ENCODE assay signal across 19 cellular contexts in genomic region chr12:21987786-21988185, GRCh38. TPM values are rescaled to one million over a fixed set of nuclear protein-coding genes. Genes with fewer than 3 reads are reported as not detected.
DNase-seq lines count a peak whose midpoint lies in the region; FAIRE-seq and TF ChIP-seq lines count a peak whose summit lies in the region.
"Had no signal": no experiment of that assay in that cellular context is flagged by ENCODE, and none has a peak within 500 bp of the region (broad histone marks: within the 10 kb centered on the region; RNA-seq: fewer than 3 reads in every experiment).

No MANE protein-coding gene starts in this region.

- no peak overlapping the region for H4K91ac ChIP-seq in H1 (replicated peaks; ENCODE audit: insufficient read length, low read length)

- no peak for FAIRE-seq in H1 (lab: Jason Lieb, UNC)
- FAIRE-seq: A549, HTR-8/SVneo had no signal

- DNase-seq in Caki2 (ENCODE audit: low read depth) (peak; percentile 6), H1 (ENCODE audit: low read depth in 1 of 2, low spot score in 2 of 2) (no peak), mesendoderm (peak; percentile 57), osteoblast (ENCODE audit: insufficient read length, low spot score, missing footprints) (no peak), DMS79 (lab: John Stamatoyannopoulos, UW) (no peak), NCI-H524 (lab: John Stamatoyannopoulos, UW) (no peak), KG1 (lab: John Stamatoyannopoulos, UW) (no peak)
- DNase-seq: AML-193; Caco-2; CD4-positive, alpha-beta T cell; DMS153; DMS79 treated with DMSO at 0.1 percent for 48 hours; GF-D8; IMR-90 had no signal

- H2BK20ac ChIP-seq in H1 (ENCODE audit: low read length), result no peak overlapping the region; the same call in 1 of the 2 replicates

- H3K9ac ChIP-seq in H1 (replicated peaks in 1 of 4; ENCODE audit: extremely low read depth in 1 of 4, low read depth in 3 of 4, low read length in 3 of 4), result no peak overlapping the region
- H3K9ac ChIP-seq in mesendoderm (ENCODE audit: low read length), result no peak overlapping the region

- no peak overlapping the region for H2BK12ac ChIP-seq in H1 (ENCODE audit: low read depth, low read length)

- TF ChIP-seq POLR2A in H1 (IDR thresholded peaks at IDR 0.05; ENCODE audit: control extremely low read depth in 1 of 2, low read depth in 2 of 2, low read length in 2 of 2), result no peak

- no peak overlapping the region for H4K8ac ChIP-seq in H1 (ENCODE audit: extremely low read depth, insufficient read depth, low read length)
- H4K8ac ChIP-seq in mesendoderm (ENCODE audit: low read depth, low read length), result no peak overlapping the region

- H3K18ac ChIP-seq in H1 (ENCODE audit: extremely low read depth, low read length), result no peak overlapping the region
- no peak overlapping the region for H3K18ac ChIP-seq in mesendoderm (ENCODE audit: low read length)

- H3K79me2 ChIP-seq in H1 (ENCODE audit: control insufficient read depth in 1 of 2, insufficient read depth in 2 of 2, low read length in 2 of 2) (no peaks in the 10 kb centered on the region), mesendoderm (ENCODE audit: control insufficient read depth, insufficient read depth, low read length) (no peaks in the 10 kb centered on the region), osteoblast (ENCODE audit: insufficient read depth, low read length) (no peaks in the 10 kb centered on the region)

- H2AFZ ChIP-seq in H1 (ENCODE audit: low read length) (peak overlapping the region; percentile 59; the same call in 1 of the 2 replicates), osteoblast (ENCODE audit: low read length) (peak overlapping the region; percentile 10)

- H3K56ac ChIP-seq in H1 (replicated peaks; ENCODE audit: insufficient read length, low read depth, low read length), result no peak overlapping the region
- H3K56ac ChIP-seq in mesendoderm (ENCODE audit: low read length), result no peak overlapping the region

- H4K5ac ChIP-seq in H1 (ENCODE audit: insufficient read length, low read depth, low read length) (no peak overlapping the region), mesendoderm (ENCODE audit: low read length) (no peak overlapping the region)

- H3K4ac ChIP-seq in H1 (replicated peaks; ENCODE audit: insufficient read length, low read depth, low read length) (no peak overlapping the region), mesendoderm (ENCODE audit: low read depth, low read length) (no peak overlapping the region)

- H4K20me1 ChIP-seq in H1 (replicated peaks in 1 of 2; ENCODE audit: control insufficient read depth in 1 of 2, insufficient read depth in 2 of 2, low read length in 2 of 2) (no peaks in the 10 kb centered on the region), osteoblast (ENCODE audit: insufficient read depth, low read length) (no peaks in the 10 kb centered on the region)

- H3K9me3 ChIP-seq in H1 (ENCODE audit: insufficient read depth in 2 of 2, low read depth in 1 of 2, low read length in 1 of 2) (no peaks in the 10 kb centered on the region), osteoblast (ENCODE audit: low read depth, low read length) (no peaks in the 10 kb centered on the region)
- H3K9me3 ChIP-seq: A549, Caco-2, HAP-1 had no signal

- H2BK5ac ChIP-seq in H1 (ENCODE audit: low read depth, low read length), result no peak overlapping the region
- no peak overlapping the region for H2BK5ac ChIP-seq in mesendoderm (ENCODE audit: low read length)

- WGBS in H1 (ENCODE audit: extremely low coverage in 1 of 2, insufficient coverage in 1 of 2, insufficient read length in 1 of 2, insufficient replicate concordance in 2 of 2, low coverage in 1 of 2, low lambda C conversion rate in 2 of 2, missing lambda C conversion rate in 1 of 2), 2 experiments, result 87% methylated on average over 5 of the region's 5 CpGs; no CpG with 5 or more reads in 1 of the 2 experiments
- no CpG with 5 or more reads among the region's 5 CpGs for WGBS in mesendoderm (ENCODE audit: extremely low coverage, insufficient coverage, low lambda C conversion rate)

- H3K23me2 ChIP-seq in H1 (ENCODE audit: low read depth, low read length), result no peaks in the 10 kb centered on the region

- H2AK5ac ChIP-seq in H1 (ENCODE audit: low read depth, low read length), result no peak overlapping the region
- no peak overlapping the region for H2AK5ac ChIP-seq in mesendoderm (ENCODE audit: low read length)

- POLR2A ChIA-PET in H1 (lab: Charles Lee; ENCODE audit: partially characterized antibody), result interaction anchor here (1.3 kb wide), 1 partner anchor 330 kb away, joined by 3 read pairs; the partner anchor contains the start of gene LDHB

- no peak for TF ChIP-seq EP300 in H1 (IDR thresholded peaks at IDR 0.05; ENCODE audit: borderline replicate concordance in 1 of 2, low read depth in 2 of 2, low read length in 2 of 2)

- H3K4me3 ChIP-seq in H1 (ENCODE audit: extremely low read depth in 1 of 4, insufficient read depth in 2 of 4, low read depth in 3 of 4, low read length in 4 of 4) (no peak overlapping the region), mesendoderm (ENCODE audit: low read length) (no peak overlapping the region), osteoblast (ENCODE audit: insufficient read depth, low read length) (no peak overlapping the region)
- H3K4me3 ChIP-seq: A549, HAP-1 had no signal

- peaks cover 0 to 3% (median 2%) of the 10 kb centered on the region in 4 experiments; a peak in 1 of 7 replicates for H3K4me1 ChIP-seq in H1 (replicated peaks in 1 of 4; ENCODE audit: control insufficient read depth in 3 of 4, insufficient read depth in 4 of 4, low read length in 3 of 4)
- H3K4me1 ChIP-seq in mesendoderm (ENCODE audit: control insufficient read depth, low read depth, low read length), result no peaks in the 10 kb centered on the region
- H3K4me1 ChIP-seq in osteoblast (ENCODE audit: insufficient read depth, low read length), result no peaks in the 10 kb centered on the region
- H3K4me1 ChIP-seq: A549, HAP-1 had no signal

- H3K27me3 ChIP-seq in H1 (replicated peaks in 1 of 4; ENCODE audit: control insufficient read depth in 3 of 4, extremely low read depth in 1 of 4, insufficient read depth in 3 of 4, low read length in 3 of 4) (no peaks in the 10 kb centered on the region), mesendoderm (ENCODE audit: insufficient read depth, low read length, poor library complexity) (no peaks in the 10 kb centered on the region), osteoblast (ENCODE audit: insufficient read depth, low read length) (no peaks in the 10 kb centered on the region)

- H3K27ac ChIP-seq in H1 (ENCODE audit: low read depth, low read length) (no peak overlapping the region), mesendoderm (ENCODE audit: low read depth, low read length) (no peak overlapping the region), osteoblast (ENCODE audit: low read depth, low read length) (no peak overlapping the region)
- H3K27ac ChIP-seq: 22Rv1, A549, C4-2B had no signal

- no peak for TF ChIP-seq CTCF in H1 (IDR thresholded peaks at IDR 0.05; ENCODE audit: control extremely low read depth in 1 of 3, insufficient read depth in 1 of 3, low read depth in 1 of 3, low read length in 3 of 3)
- TF ChIP-seq CTCF in osteoblast (IDR thresholded peaks at IDR 0.05; ENCODE audit: extremely low read depth, low read depth, low read length), result no peak

- no peak overlapping the region for H3K23ac ChIP-seq in H1 (ENCODE audit: insufficient read length)
- H3K23ac ChIP-seq in mesendoderm (ENCODE audit: low read length), result no peak overlapping the region

- in situ Hi-C loops in Caki2 (cut with HindIII; ENCODE audit: low pct_unique_long_range_greater_than_20kb, low sequenced_read_pairs), result no loop called here

- H3K79me1 ChIP-seq in H1 (ENCODE audit: low read depth, low read length), result no peaks in the 10 kb centered on the region
- no peaks in the 10 kb centered on the region for H3K79me1 ChIP-seq in mesendoderm (ENCODE audit: low read length)

- TF ChIP-seq RAD21 in H1 (IDR thresholded peaks at IDR 0.05 in 1 of 2, conservative IDR thresholded peaks at IDR 0.05 in 1 of 2; ENCODE audit: low read depth in 2 of 2, low read length in 2 of 2), result no peak

- no peak overlapping the region for H2BK120ac ChIP-seq in H1 (replicated peaks; ENCODE audit: low read depth, low read length)
- no peak overlapping the region for H2BK120ac ChIP-seq in mesendoderm (ENCODE audit: low read depth, low read length)

- no peak overlapping the region for H3K14ac ChIP-seq in H1 (ENCODE audit: insufficient read length)

- H3K4me2 ChIP-seq in H1 (ENCODE audit: insufficient read depth in 1 of 2, low read depth in 2 of 2, low read length in 2 of 2) (no peak overlapping the region), mesendoderm (ENCODE audit: low read length) (no peak overlapping the region), osteoblast (ENCODE audit: insufficient read depth, low read length) (no peak overlapping the region)
- H3K4me2 ChIP-seq: A549 had no signal

- CTCF ChIA-PET in H1 (lab: Charles Lee; ENCODE audit: partially characterized antibody), result interaction anchor here (0.8 to 6.8 kb wide), 3 partner anchors 36 to 290 kb away, joined by 3 to 73 read pairs (median 4); no protein-coding TSS in a partner anchor

- H3K36me3 ChIP-seq in H1 (ENCODE audit: control insufficient read depth in 2 of 4, insufficient read depth in 4 of 4, low read length in 3 of 4) (no peaks in the 10 kb centered on the region), mesendoderm (ENCODE audit: control insufficient read depth, insufficient read depth, low read length) (no peaks in the 10 kb centered on the region), osteoblast (ENCODE audit: insufficient read depth, low read length) (no peaks in the 10 kb centered on the region)
- H3K36me3 ChIP-seq: HAP-1 had no signal

- H2BK15ac ChIP-seq in H1 (ENCODE audit: low read length) (no peak overlapping the region), mesendoderm (replicated peaks; ENCODE audit: low read depth) (no peak overlapping the region)

RNA-seq across cellular contexts. Expression of gene ABCC9, which starts 46.6 kb away (rescaled TPM):
- total RNA-seq in Caki2 (2014; rRNA removed; shearing (Covaris generic); ENCODE audit: low replicate concordance), result 0.51 TPM in 1 of 2 replicates, not detected in the other
- total RNA-seq in H1 (2021; fragmentation: NEBNext Ultra II Directional; extraction: Animal tissue kit (Norgen Biotek cat#: 25700)), result not detected in 2 replicates
- under 0.01 and 0.02 TPM in 2 replicates for polyA plus RNA-seq in H1 (2011; rRNA removed)
- not detected for polyA plus RNA-seq in H1 (2011; cell fraction: cytosol; rRNA removed)
- not detected for polyA plus RNA-seq in H1 (2011; cell fraction: nucleus; rRNA removed)
- polyA plus RNA-seq in H1 (2012, experiment 1 of 2), result 0.03 to 0.04 TPM (median 0.03 TPM) in 3 of 4 replicates, not detected in the other
- not detected for polyA plus RNA-seq in H1 (2012, experiment 2 of 2)
- polyA plus RNA-seq in H1 (2013, experiment 1 of 2), result 0.04 TPM
- polyA plus RNA-seq in H1 (2013, experiment 2 of 2), result 0.02 TPM
- 0.02 TPM in 1 of 2 replicates, not detected in the other for polyA minus RNA-seq in H1 (2011; rRNA and poly(A)+ RNA removed)
- polyA minus RNA-seq in H1 (2011; cell fraction: cytosol; rRNA and poly(A)+ RNA removed), result not detected
- 0.10 TPM for polyA minus RNA-seq in H1 (2011; cell fraction: nucleus; rRNA and poly(A)+ RNA removed)
- polyA plus RNA-seq in mesendoderm (2013, experiment 1 of 2), result 0.20 TPM
- 0.14 TPM for polyA plus RNA-seq in mesendoderm (2013, experiment 2 of 2)
- 14.5 and 28.3 TPM in 2 replicates for total RNA-seq in osteoblast
- total RNA-seq: CD4-positive, alpha-beta T cell had no signal

RNA-seq across cellular contexts. Expression of gene CMAS, which starts 58.2 kb away (rescaled TPM):
- total RNA-seq in Caki2 (2014; rRNA removed; shearing (Covaris generic); ENCODE audit: low replicate concordance), result 26.0 and 28.1 TPM in 2 replicates
- 53.2 and 59.8 TPM in 2 replicates for total RNA-seq in H1 (2021; fragmentation: NEBNext Ultra II Directional; extraction: Animal tissue kit (Norgen Biotek cat#: 25700))
- polyA plus RNA-seq in H1 (2011; rRNA removed), result 8.2 and 13.2 TPM in 2 replicates
- polyA plus RNA-seq in H1 (2011; cell fraction: cytosol; rRNA removed), result 26.5 TPM
- 5.0 TPM for polyA plus RNA-seq in H1 (2011; cell fraction: nucleus; rRNA removed)
- 32.6 to 48.3 TPM (median 34.7 TPM) in 4 replicates for polyA plus RNA-seq in H1 (2012, experiment 1 of 2)
- polyA plus RNA-seq in H1 (2012, experiment 2 of 2), result 11.1 TPM
- 47.6 TPM for polyA plus RNA-seq in H1 (2013, experiment 1 of 2)
- 51.7 TPM for polyA plus RNA-seq in H1 (2013, experiment 2 of 2)
- 6.0 and 10.9 TPM in 2 replicates for polyA minus RNA-seq in H1 (2011; rRNA and poly(A)+ RNA removed)
- 12.8 TPM for polyA minus RNA-seq in H1 (2011; cell fraction: cytosol; rRNA and poly(A)+ RNA removed)
- 10.0 TPM for polyA minus RNA-seq in H1 (2011; cell fraction: nucleus; rRNA and poly(A)+ RNA removed)
- polyA plus RNA-seq in mesendoderm (2013, experiment 1 of 2), result 41.9 TPM
- 41.2 TPM for polyA plus RNA-seq in mesendoderm (2013, experiment 2 of 2)
- total RNA-seq in osteoblast, result 16.8 and 20.6 TPM in 2 replicates

Comparison
In these comparisons a context has a peak if more than half of its experiments do, and no peak if none do; other contexts are left out.
1. DNase-seq: peak in Caki2 (single experiment) and mesendoderm (single experiment); none in H1 (0 of 2), osteoblast (single experiment), DMS79 (single experiment), NCI-H524 (0 of 2) and KG1 (single experiment).
2. RNA of gene ABCC9, which starts 46.6 kb away (total RNA-seq): 14.5 to 28.3 TPM in osteoblast; 0.51 TPM in Caki2 and not detected in H1; every median in the first group is over 10 times any median in the second.